Comparison of ENCODE assay signal across 22 cellular contexts in the genomic region with DNA sequence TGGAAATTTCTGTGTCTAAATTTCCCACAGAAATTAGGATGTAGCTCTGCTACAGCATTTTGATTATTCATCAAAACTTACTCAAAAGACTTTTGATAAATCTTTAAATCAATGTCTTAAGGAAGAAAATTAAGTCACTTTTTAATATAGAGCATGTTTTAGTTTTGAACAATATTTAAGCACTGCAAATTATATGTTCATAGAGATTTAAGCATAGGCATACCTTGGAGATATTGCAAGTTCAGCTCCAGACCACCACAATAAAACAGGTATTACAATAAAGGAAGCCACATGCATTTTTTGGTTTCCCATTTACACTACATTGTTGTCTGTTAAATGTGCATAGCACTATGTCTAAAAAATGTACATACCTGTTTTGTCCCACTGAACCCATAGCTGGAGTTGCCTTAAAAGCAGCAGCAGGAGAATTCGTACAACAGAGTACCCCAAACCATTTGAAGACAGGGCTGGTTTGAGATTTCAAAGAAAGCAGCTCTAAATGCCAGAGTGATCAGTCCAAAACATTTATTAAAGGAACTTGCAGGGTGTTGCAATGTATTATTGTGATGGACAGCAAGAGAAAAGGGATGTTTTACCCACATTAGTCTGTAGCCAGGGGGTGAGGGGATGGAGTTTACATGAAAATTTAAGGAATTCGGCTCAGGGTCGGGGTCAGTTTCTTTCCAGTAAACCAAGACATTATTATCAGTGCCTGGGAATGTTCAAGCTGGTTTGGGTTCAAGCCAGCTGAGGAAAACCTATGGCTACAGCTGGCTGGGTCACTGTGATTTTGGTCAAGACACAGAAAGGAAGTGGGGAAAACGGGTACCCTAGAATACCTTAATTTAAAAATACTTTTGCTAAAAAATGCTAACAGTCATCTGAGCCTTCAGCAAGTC. TPM values are rescaled to one million over a fixed set of nuclear protein-coding genes. Genes with fewer than 3 reads are reported as not detected.
DNase-seq lines count a peak whose midpoint lies in the region; ATAC-seq, FAIRE-seq and TF ChIP-seq lines count a peak whose summit lies in the region.
"Had no signal": no experiment of that assay in that cellular context is flagged by ENCODE, and none has a peak within 500 bp of the region (broad histone marks: within the 10 kb centered on the region; RNA-seq: fewer than 3 reads in every experiment).

No MANE protein-coding gene starts in this region.

- no peak for TF ChIP-seq CTCF in H1 (IDR thresholded peaks at IDR 0.05; ENCODE audit: control extremely low read depth in 1 of 3, insufficient read depth in 1 of 3, low read depth in 1 of 3, low read length in 3 of 3)
- TF ChIP-seq CTCF in liver (IDR thresholded peaks at IDR 0.05; ENCODE audit: low read depth, low read length, missing input control), result no peak

- H3K27me3 ChIP-seq in H1 (replicated peaks in 1 of 4; ENCODE audit: control insufficient read depth in 3 of 4, extremely low read depth in 1 of 4, insufficient read depth in 3 of 4, low read length in 3 of 4) (no peaks in the 10 kb centered on the region), liver (ENCODE audit: control insufficient read depth in 4 of 4, insufficient read depth in 4 of 4, low read length in 3 of 4) (no peaks in the 10 kb centered on the region)
- H3K27me3 ChIP-seq: neural progenitor cell, thyroid gland had no signal

- no peak overlapping the region for H2AK5ac ChIP-seq in H1 (ENCODE audit: low read depth, low read length)

- peaks cover 6% of the 10 kb centered on the region for H3K4me1 Mint-ChIP-seq in activated T-cell treated with anti-CD3 and anti-CD28 coated beads, Interleukin-2, amount 50 U/mL, for 72 hours (ENCODE audit: low read depth)
- H3K4me1 Mint-ChIP-seq: neural progenitor cell; stimulated activated effector memory CD8-positive, alpha-beta T cell treated with anti-CD3 and anti-CD28 coated beads, Interleukin-12 subunit alpha, Interleukin-12 subunit beta, amount 100 ng/mL, for 72 hours had no signal

- H3K9me3 Mint-ChIP-seq in activated T-cell treated with anti-CD3 and anti-CD28 coated beads, Interleukin-2, amount 50 U/mL, for 72 hours, result no peaks in the 10 kb centered on the region
- H3K9me3 Mint-ChIP-seq: stimulated activated effector memory CD8-positive, alpha-beta T cell treated with anti-CD3 and anti-CD28 coated beads, Interleukin-12 subunit alpha, Interleukin-12 subunit beta, amount 100 ng/mL, for 72 hours had no signal

- H3K36me3 Mint-ChIP-seq in activated T-cell treated with anti-CD3 and anti-CD28 coated beads, Interleukin-2, amount 50 U/mL, for 72 hours (ENCODE audit: insufficient read depth in 2 of 2), result no peaks in the 10 kb centered on the region
- H3K36me3 Mint-ChIP-seq: neural progenitor cell; stimulated activated effector memory CD8-positive, alpha-beta T cell treated with anti-CD3 and anti-CD28 coated beads, Interleukin-12 subunit alpha, Interleukin-12 subunit beta, amount 100 ng/mL, for 72 hours had no signal

- H3K9ac ChIP-seq in H1 (replicated peaks in 1 of 4; ENCODE audit: extremely low read depth in 1 of 4, low read depth in 3 of 4, low read length in 3 of 4) (no peak overlapping the region), liver (ENCODE audit: low read depth in 1 of 2, low read length in 2 of 2) (peak overlapping the region; percentile 58 to 100)
- H3K9ac ChIP-seq: neural progenitor cell had no signal

- H3K27ac ChIP-seq in H1 (ENCODE audit: low read depth, low read length) (no peak overlapping the region), liver (ENCODE audit: low read depth in 1 of 2, low read length in 2 of 2) (peak overlapping the region; percentile 90 to 96)
- H3K27ac ChIP-seq: coronary artery, neural progenitor cell, PC-9, SJSA1, WERI-Rb-1 had no signal

- no peak for TF ChIP-seq RAD21 in H1 (IDR thresholded peaks at IDR 0.05 in 1 of 2, conservative IDR thresholded peaks at IDR 0.05 in 1 of 2; ENCODE audit: low read depth in 2 of 2, low read length in 2 of 2)
- no peak for TF ChIP-seq RAD21 in liver (IDR thresholded peaks at IDR 0.05)

- peak overlapping the region; percentile 55; the same call in 1 of the 2 replicates for H2AFZ ChIP-seq in H1 (ENCODE audit: low read length)
- H2AFZ ChIP-seq: neural progenitor cell, PC-9 had no signal

- H3K4me2 ChIP-seq in H1 (ENCODE audit: insufficient read depth in 1 of 2, low read depth in 2 of 2, low read length in 2 of 2), result peak overlapping the region; percentile 3 to 44; a peak in 1 of 4 replicates
- H3K4me2 ChIP-seq: neural progenitor cell, PC-9 had no signal

- no peak for TF ChIP-seq EP300 in H1 (IDR thresholded peaks at IDR 0.05; ENCODE audit: borderline replicate concordance in 1 of 2, low read depth in 2 of 2, low read length in 2 of 2)

- no peak overlapping the region for H4K5ac ChIP-seq in H1 (ENCODE audit: insufficient read length, low read depth, low read length)

- no peaks in the 10 kb centered on the region for H3K79me1 ChIP-seq in H1 (ENCODE audit: low read depth, low read length)

- no peaks in the 10 kb centered on the region for H3K9me3 ChIP-seq in H1 (ENCODE audit: insufficient read depth in 2 of 2, low read depth in 1 of 2, low read length in 1 of 2)
- H3K9me3 ChIP-seq in liver (ENCODE audit: control insufficient read depth in 4 of 4, low read length in 3 of 4), result no peaks in the 10 kb centered on the region
- H3K9me3 ChIP-seq: mucosa of descending colon, SJSA1, thyroid gland had no signal

- no peaks in the 10 kb centered on the region for H3K36me3 ChIP-seq in H1 (ENCODE audit: control insufficient read depth in 2 of 4, insufficient read depth in 4 of 4, low read length in 3 of 4)
- H3K36me3 ChIP-seq in liver (ENCODE audit: control insufficient read depth in 4 of 4, insufficient read depth in 3 of 4, low read depth in 1 of 4, low read length in 3 of 4), result peaks cover 0 to 1% (median 0%) of the 10 kb centered on the region in 4 donors
- H3K36me3 ChIP-seq: neural progenitor cell, SJSA1, thyroid gland, WERI-Rb-1 had no signal

- WGBS in H1 (ENCODE audit: extremely low coverage in 1 of 2, insufficient coverage in 1 of 2, insufficient read length in 1 of 2, insufficient replicate concordance in 2 of 2, low coverage in 1 of 2, low lambda C conversion rate in 2 of 2, missing lambda C conversion rate in 1 of 2), 2 experiments, result 60% methylated on average over 4 of the region's 4 CpGs; no CpG with 5 or more reads in 1 of the 2 experiments
- 41% methylated on average over 4 of the region's 4 CpGs for WGBS in liver

- H3K4me3 Mint-ChIP-seq in activated T-cell treated with anti-CD3 and anti-CD28 coated beads, Interleukin-2, amount 50 U/mL, for 72 hours, result no peak overlapping the region
- H3K4me3 Mint-ChIP-seq: neural progenitor cell; stimulated activated effector memory CD8-positive, alpha-beta T cell treated with anti-CD3 and anti-CD28 coated beads, Interleukin-12 subunit alpha, Interleukin-12 subunit beta, amount 100 ng/mL, for 72 hours; T-helper 17 cell had no signal

- peak; percentile 13 for FAIRE-seq in H1 (lab: Jason Lieb, UNC)
- FAIRE-seq: GM18507 had no signal

- H3K27ac Mint-ChIP-seq in activated T-cell treated with anti-CD3 and anti-CD28 coated beads, Interleukin-2, amount 50 U/mL, for 72 hours, result no peak overlapping the region
- H3K27ac Mint-ChIP-seq: neural progenitor cell; stimulated activated effector memory CD8-positive, alpha-beta T cell treated with anti-CD3 and anti-CD28 coated beads, Interleukin-12 subunit alpha, Interleukin-12 subunit beta, amount 100 ng/mL, for 72 hours; T-helper 17 cell had no signal

- no peak overlapping the region for H2BK12ac ChIP-seq in H1 (ENCODE audit: low read depth, low read length)

- H3K18ac ChIP-seq in H1 (ENCODE audit: extremely low read depth, low read length), result no peak overlapping the region

- H2BK120ac ChIP-seq in H1 (replicated peaks; ENCODE audit: low read depth, low read length), result no peak overlapping the region

- no peak overlapping the region for H3K56ac ChIP-seq in H1 (replicated peaks; ENCODE audit: insufficient read length, low read depth, low read length)

- H4K91ac ChIP-seq in H1 (replicated peaks; ENCODE audit: insufficient read length, low read length), result no peak overlapping the region

- POLR2A ChIA-PET in H1 (lab: Charles Lee; ENCODE audit: partially characterized antibody), result interaction anchor here (0.5 to 1.6 kb wide), 4 partner anchors 7 to 141 kb away, joined by 3 to 9 read pairs (median 3); no protein-coding TSS in a partner anchor

- H2BK15ac ChIP-seq in H1 (ENCODE audit: low read length), result no peak overlapping the region

- ATAC-seq in HG03342 (IDR thresholded peaks at IDR 0.05; ENCODE audit: unreplicated experiment), result no peak
- no peak for ATAC-seq in activated T-cell treated with anti-CD3 and anti-CD28 coated beads, Interleukin-2, amount 50 U/mL, for 72 hours (replicated peaks in 1 of 2)
- ATAC-seq: stimulated activated effector memory CD8-positive, alpha-beta T cell treated with anti-CD3 and anti-CD28 coated beads, Interleukin-12 subunit alpha, Interleukin-12 subunit beta, amount 100 ng/mL, for 72 hours; T-helper 17 cell had no signal

- no peaks in the 10 kb centered on the region for H3K79me2 ChIP-seq in H1 (ENCODE audit: control insufficient read depth in 1 of 2, insufficient read depth in 2 of 2, low read length in 2 of 2)

- H3K23ac ChIP-seq in H1 (ENCODE audit: insufficient read length), result no peak overlapping the region

- H4K8ac ChIP-seq in H1 (ENCODE audit: extremely low read depth, insufficient read depth, low read length), result no peak overlapping the region

- H3K4me1 ChIP-seq in H1 (replicated peaks in 1 of 4; ENCODE audit: control insufficient read depth in 3 of 4, insufficient read depth in 4 of 4, low read length in 3 of 4), result peaks cover 0 to 8% (median 5%) of the 10 kb centered on the region in 4 experiments; a peak in 2 of 7 replicates
- H3K4me1 ChIP-seq in liver (ENCODE audit: control insufficient read depth in 4 of 4, insufficient read depth in 4 of 4, low read length in 3 of 4), result peaks cover 4 to 28% (median 9%) of the 10 kb centered on the region in 4 donors
- H3K4me1 ChIP-seq: neural progenitor cell, SJSA1 had no signal

- H3K27me3 Mint-ChIP-seq in activated T-cell treated with anti-CD3 and anti-CD28 coated beads, Interleukin-2, amount 50 U/mL, for 72 hours (ENCODE audit: low read depth), result peaks cover 5% of the 10 kb centered on the region

- no peak overlapping the region for H3K4ac ChIP-seq in H1 (replicated peaks; ENCODE audit: insufficient read length, low read depth, low read length)

- H2BK5ac ChIP-seq in H1 (ENCODE audit: low read depth, low read length), result no peak overlapping the region

- no peak overlapping the region for H3K14ac ChIP-seq in H1 (ENCODE audit: insufficient read length)

- H4K20me1 ChIP-seq in H1 (replicated peaks in 1 of 2; ENCODE audit: control insufficient read depth in 1 of 2, insufficient read depth in 2 of 2, low read length in 2 of 2), result no peaks in the 10 kb centered on the region

- no peak for TF ChIP-seq POLR2A in H1 (IDR thresholded peaks at IDR 0.05; ENCODE audit: control extremely low read depth in 1 of 2, low read depth in 2 of 2, low read length in 2 of 2)

- H2BK20ac ChIP-seq in H1 (ENCODE audit: low read length), result no peak overlapping the region

- no peak overlapping the region for H3K4me3 ChIP-seq in H1 (ENCODE audit: extremely low read depth in 1 of 4, insufficient read depth in 2 of 4, low read depth in 3 of 4, low read length in 4 of 4)
- peak overlapping the region in 2 of 3 donors; percentile 1 to 20 for H3K4me3 ChIP-seq in liver (ENCODE audit: low read depth in 1 of 3, low read length in 3 of 3)
- H3K4me3 ChIP-seq: coronary artery, mucosa of descending colon, neural progenitor cell, PC-9, SJSA1, thyroid gland had no signal

- DNase-seq in NCI-H226 (peak; percentile 19), H1 (ENCODE audit: low read depth in 1 of 2, low spot score in 2 of 2) (no peak), NCI-H2196 (lab: John Stamatoyannopoulos, UW; ENCODE audit: unreplicated experiment) (no peak), NCI-H128 (lab: John Stamatoyannopoulos, UW; ENCODE audit: unreplicated experiment) (no peak)
- no peak for DNase-seq in activated T-cell treated with anti-CD3 and anti-CD28 coated beads, Interleukin-2, amount 50 U/mL, for 72 hours
- DNase-seq: activated naive CD4-positive, alpha-beta T cell; anterior cingulate cortex; hypothalamus; NCI-H774; PC-9; stimulated activated CD4-positive, alpha-beta T cell treated with anti-CD3 and anti-CD28 coated beads, Interleukin-15, amount 100 ng/mL, for 24 hours; T-helper 17 cell; thyroid gland; WERI-Rb-1 had no signal

- no peaks in the 10 kb centered on the region for H3K23me2 ChIP-seq in H1 (ENCODE audit: low read depth, low read length)

- CTCF ChIA-PET in H1 (lab: Charles Lee; ENCODE audit: partially characterized antibody), result interaction anchor here (0.6 to 1.9 kb wide), 3 partner anchors 8 to 65 kb away, joined by 4 to 7 read pairs (median 6); no protein-coding TSS in a partner anchor

RNA-seq across cellular contexts. Expression of gene PTP4A1, which starts 6.3 kb away (rescaled TPM):
- 75.6 and 76.3 TPM in 2 replicates for total RNA-seq in H1 (2021; fragmentation: NEBNext Ultra II Directional; extraction: Animal tissue kit (Norgen Biotek cat#: 25700))
- polyA plus RNA-seq in H1 (2011; rRNA removed), result 8.1 and 21.1 TPM in 2 replicates
- 13.3 TPM for polyA plus RNA-seq in H1 (2011; cell fraction: cytosol; rRNA removed)
- polyA plus RNA-seq in H1 (2011; cell fraction: nucleus; rRNA removed), result 3.9 TPM
- polyA plus RNA-seq in H1 (2012, experiment 1 of 2), result 23.5 to 66.4 TPM (median 30.2 TPM) in 4 replicates
- 8.3 TPM for polyA plus RNA-seq in H1 (2012, experiment 2 of 2)
- 39.0 TPM for polyA plus RNA-seq in H1 (2013, experiment 1 of 2)
- polyA plus RNA-seq in H1 (2013, experiment 2 of 2), result 39.7 TPM
- 18.3 and 23.9 TPM in 2 replicates for polyA minus RNA-seq in H1 (2011; rRNA and poly(A)+ RNA removed)
- polyA minus RNA-seq in H1 (2011; cell fraction: cytosol; rRNA and poly(A)+ RNA removed), result 21.1 TPM
- polyA minus RNA-seq in H1 (2011; cell fraction: nucleus; rRNA and poly(A)+ RNA removed), result 71.3 TPM
- 100 to 1,000 TPM; 190 to 237 TPM for total RNA-seq in liver
- polyA plus RNA-seq in liver, result 100 to 1,000 TPM in 1 of 2 donors, 10 to 100 TPM in 1; 34.3 to 114 TPM
- total RNA-seq in activated T-cell treated with anti-CD3 and anti-CD28 coated beads, Interleukin-2, amount 50 U/mL, for 72 hours, result 10 to 100 TPM; 67.6 to 88.7 TPM

Comparison
In these comparisons a context has a peak if more than half of its experiments do, and no peak if none do; other contexts are left out.
1. H3K4me3 ChIP-seq: peak in liver (2 of 3); none in H1 (0 of 4).
2. H3K9ac ChIP-seq: peak in liver (2 of 2); none in H1 (0 of 4).